Comparison of ENCODE assay signal across 9 cellular contexts in the genomic region with DNA sequence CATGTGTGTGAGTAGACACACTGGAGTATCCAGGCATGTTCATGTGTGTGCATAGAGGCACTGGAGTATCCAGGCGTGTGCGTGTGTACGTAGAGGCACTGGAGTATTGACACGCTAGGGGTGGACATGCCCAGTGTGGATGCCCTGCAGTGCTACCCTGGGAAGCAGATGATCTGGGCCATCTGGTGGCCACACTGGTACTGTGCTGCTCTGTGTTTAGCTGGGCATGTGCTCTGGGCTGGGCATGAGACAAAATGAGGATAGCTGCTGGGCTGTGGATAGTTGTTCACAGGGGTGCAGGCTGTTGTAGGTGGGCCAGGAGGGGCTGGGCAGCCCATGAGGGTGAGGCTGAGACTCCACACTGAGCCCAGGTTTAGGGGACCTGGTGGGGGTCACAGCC. TPM values are rescaled to one million over a fixed set of nuclear protein-coding genes. Genes with fewer than 3 reads are reported as not detected.
DNase-seq lines count a peak whose midpoint lies in the region; ATAC-seq and TF ChIP-seq lines count a peak whose summit lies in the region.
"Had no signal": no experiment of that assay in that cellular context is flagged by ENCODE, and none has a peak within 500 bp of the region (broad histone marks: within the 10 kb centered on the region; RNA-seq: fewer than 3 reads in every experiment).

No MANE protein-coding gene starts in this region.

- H3K4me1 Mint-ChIP-seq in endodermal cell: no peaks in the 10 kb centered on the region
- H3K4me1 Mint-ChIP-seq in stimulated activated naive CD8-positive, alpha-beta T cell treated with anti-CD3 and anti-CD28 coated beads, Interleukin-15, amount 100 ng/mL, for 72 hours: no peaks in the 10 kb centered on the region

- TF ChIP-seq CTCF in cardiac muscle cell (IDR thresholded peaks at IDR 0.05; ENCODE audit: low read depth, low read length) (peak; percentile 8), heart right ventricle (IDR thresholded peaks at IDR 0.05) (no peak), endodermal cell (conservative IDR thresholded peaks at IDR 0.05) (peak; percentile 50)

- H3K27ac Mint-ChIP-seq in endodermal cell: no peak overlapping the region
- no peak overlapping the region for H3K27ac Mint-ChIP-seq in stimulated activated naive CD8-positive, alpha-beta T cell treated with anti-CD3 and anti-CD28 coated beads, Interleukin-15, amount 100 ng/mL, for 72 hours

- H3K4me3 Mint-ChIP-seq in endodermal cell: no peak overlapping the region
- no peak overlapping the region for H3K4me3 Mint-ChIP-seq in stimulated activated naive CD8-positive, alpha-beta T cell treated with anti-CD3 and anti-CD28 coated beads, Interleukin-15, amount 100 ng/mL, for 72 hours

- H3K4me1 ChIP-seq in cardiac muscle cell (ENCODE audit: low read depth) (no peaks in the 10 kb centered on the region), heart right ventricle (no peaks in the 10 kb centered on the region), endodermal cell (ENCODE audit: control insufficient read depth, insufficient read depth, low read length) (no peaks in the 10 kb centered on the region)
- H3K4me1 ChIP-seq: psoas muscle had no signal

- no peak overlapping the region for H3K9ac ChIP-seq in endodermal cell (ENCODE audit: extremely low read depth, low read length, poor library complexity, severe bottlenecking)

- H3K36me3 ChIP-seq in cardiac muscle cell (no peaks in the 10 kb centered on the region), heart right ventricle (no peaks in the 10 kb centered on the region), endodermal cell (ENCODE audit: control insufficient read depth, insufficient read depth, low read length) (no peaks in the 10 kb centered on the region)

- no peak overlapping the region for H3K27ac ChIP-seq in cardiac muscle cell
- H3K27ac ChIP-seq in heart right ventricle: no peak overlapping the region
- no peak overlapping the region for H3K27ac ChIP-seq in endodermal cell (ENCODE audit: low read depth, low read length)
- H3K27ac ChIP-seq: psoas muscle had no signal

- H3K27me3 Mint-ChIP-seq in endodermal cell (ENCODE audit: insufficient read depth): peaks cover 15% of the 10 kb centered on the region
- peaks cover 42% of the 10 kb centered on the region for H3K27me3 Mint-ChIP-seq in stimulated activated naive CD8-positive, alpha-beta T cell treated with anti-CD3 and anti-CD28 coated beads, Interleukin-15, amount 100 ng/mL, for 72 hours

- H3K36me3 Mint-ChIP-seq in endodermal cell (ENCODE audit: low read depth): no peaks in the 10 kb centered on the region

- H3K9me3 Mint-ChIP-seq in endodermal cell: peaks cover 3% of the 10 kb centered on the region
- no peaks in the 10 kb centered on the region for H3K9me3 Mint-ChIP-seq in stimulated activated naive CD8-positive, alpha-beta T cell treated with anti-CD3 and anti-CD28 coated beads, Interleukin-15, amount 100 ng/mL, for 72 hours

- WGBS in heart right ventricle, 2 donors: 75 to 90% methylated on average over 4 of the region's 4 CpGs
- WGBS in endodermal cell (ENCODE audit: insufficient coverage in 1 of 2, insufficient read length in 1 of 2), 2 experiments: 90 to 93% methylated on average over 3 to 4 of the region's 4 CpGs

- intact Hi-C loops in heart right ventricle (cut with DNase I): no loop called here

- DNase-seq in cardiac muscle cell (ENCODE audit: low read depth in 1 of 2, low spot score in 1 of 2) (peak in 1 of 2 donors; percentile 8), heart right ventricle (no peak), NCI-H774 (lab: John Stamatoyannopoulos, UW) (peak; percentile 40), endodermal cell (peak; percentile 51), DMS79 (lab: John Stamatoyannopoulos, UW) (no peak), globus pallidus (ENCODE audit: low spot score) (no peak)
- DNase-seq in stimulated activated naive CD8-positive, alpha-beta T cell treated with anti-CD3 and anti-CD28 coated beads, Interleukin-15, amount 100 ng/mL, for 72 hours: no peak
- DNase-seq: psoas muscle had no signal

- H3K27me3 ChIP-seq in cardiac muscle cell (no peaks in the 10 kb centered on the region), heart right ventricle (peaks cover 0 to 31% (median 19%) of the 10 kb centered on the region in 7 donors), endodermal cell (ENCODE audit: control insufficient read depth, insufficient read depth, low read length, poor library complexity, severe bottlenecking) (peaks cover 19% of the 10 kb centered on the region)

- H3K9me3 ChIP-seq in cardiac muscle cell (ENCODE audit: low read depth) (no peaks in the 10 kb centered on the region), heart right ventricle (peaks cover 0 to 7% (median 0%) of the 10 kb centered on the region in 11 donors), endodermal cell (ENCODE audit: control insufficient read depth, low read length) (no peaks in the 10 kb centered on the region)

- no peak overlapping the region for H3K4me3 ChIP-seq in cardiac muscle cell
- H3K4me3 ChIP-seq in heart right ventricle: no peak overlapping the region
- no peak overlapping the region for H3K4me3 ChIP-seq in endodermal cell (ENCODE audit: low read length)
- H3K4me3 ChIP-seq: psoas muscle had no signal

- no peak for ATAC-seq in heart right ventricle
- ATAC-seq in stimulated activated naive CD8-positive, alpha-beta T cell treated with anti-CD3 and anti-CD28 coated beads, Interleukin-15, amount 100 ng/mL, for 72 hours: peak; percentile 52
- no peak for ATAC-seq in HG03520 (IDR thresholded peaks at IDR 0.05; ENCODE audit: unreplicated experiment)
- ATAC-seq: psoas muscle had no signal

RNA-seq across cellular contexts. Expression of gene NPBWR2, which starts 24.0 kb away (rescaled TPM):
- not detected in 2 replicates for total RNA-seq in cardiac muscle cell
- not detected in 2 replicates for polyA plus RNA-seq in cardiac muscle cell
- total RNA-seq in heart right ventricle: not detected
- polyA plus RNA-seq in heart right ventricle: not detected
- total RNA-seq in endodermal cell: not detected
- polyA plus RNA-seq in endodermal cell (2013, experiment 1 of 2): not detected
- not detected for polyA plus RNA-seq in endodermal cell (2013, experiment 2 of 2)
- total RNA-seq: psoas muscle had no signal
- polyA plus RNA-seq: psoas muscle had no signal

RNA-seq across cellular contexts. Expression of gene MYT1, which starts 32.8 kb away (rescaled TPM):
- total RNA-seq in cardiac muscle cell: 0.35 and 0.39 TPM in 2 replicates
- 0.50 and 0.72 TPM in 2 replicates for polyA plus RNA-seq in cardiac muscle cell
- under 1 TPM in 9 of 10 donors, not detected in 1; 0.05 to 0.35 (median 0.11) TPM for total RNA-seq in heart right ventricle
- polyA plus RNA-seq in heart right ventricle: under 1 TPM; 0.01 to 0.15 TPM
- total RNA-seq in endodermal cell: 1 to 10 TPM; 2.4 to 4.5 TPM
- 9.6 TPM for polyA plus RNA-seq in endodermal cell (2013, experiment 1 of 2)
- polyA plus RNA-seq in endodermal cell (2013, experiment 2 of 2): 8.4 TPM
- total RNA-seq: psoas muscle had no signal

RNA-seq across cellular contexts. Expression of gene LKAAEAR1, which starts 47.2 kb away (rescaled TPM):
- total RNA-seq in cardiac muscle cell: 0.21 and 5.6 TPM in 2 replicates
- 0.47 and 2.2 TPM in 2 replicates for polyA plus RNA-seq in cardiac muscle cell
- not detected for total RNA-seq in heart right ventricle
- polyA plus RNA-seq in heart right ventricle: under 1 TPM in 1 of 2 donors, not detected in 1; 0.12 TPM
- total RNA-seq in endodermal cell: not detected
- not detected for polyA plus RNA-seq in endodermal cell (2013, experiment 1 of 2)
- not detected for polyA plus RNA-seq in endodermal cell (2013, experiment 2 of 2)
- total RNA-seq: psoas muscle had no signal
- polyA plus RNA-seq: psoas muscle had no signal

RNA-seq across cellular contexts. Expression of gene OPRL1, which starts 51.5 kb away (rescaled TPM):
- 5.3 and 9.6 TPM in 2 replicates for total RNA-seq in cardiac muscle cell
- polyA plus RNA-seq in cardiac muscle cell: 2.1 and 2.9 TPM in 2 replicates
- 1 to 10 TPM in 1 of 10 donors, under 1 TPM in 9; 0.27 to 1.3 (median 0.42) TPM for total RNA-seq in heart right ventricle
- under 1 TPM; 0.19 to 0.29 TPM for polyA plus RNA-seq in heart right ventricle
- 1 to 10 TPM; 4.1 to 5.5 TPM for total RNA-seq in endodermal cell
- polyA plus RNA-seq in endodermal cell (2013, experiment 1 of 2): 3.0 TPM
- polyA plus RNA-seq in endodermal cell (2013, experiment 2 of 2): 2.8 TPM

RNA-seq across cellular contexts. Expression of gene RGS19, which starts 52.1 kb away (rescaled TPM):
- total RNA-seq in cardiac muscle cell: 12.3 and 14.1 TPM in 2 replicates
- 9.0 and 12.9 TPM in 2 replicates for polyA plus RNA-seq in cardiac muscle cell
- total RNA-seq in heart right ventricle: 10 to 100 TPM in 1 of 10 donors, 1 to 10 TPM in 9; 1.8 to 13.1 (median 3.3) TPM
- 1 to 10 TPM; 4.5 to 6.4 TPM for polyA plus RNA-seq in heart right ventricle
- total RNA-seq in endodermal cell: 10 to 100 TPM; 14.6 to 15.8 TPM
- 10.7 TPM for polyA plus RNA-seq in endodermal cell (2013, experiment 1 of 2)
- 10.8 TPM for polyA plus RNA-seq in endodermal cell (2013, experiment 2 of 2)

Comparison
In these comparisons a context has a peak if more than half of its experiments do, and no peak if none do; other contexts are left out.
1. CTCF ChIP-seq: peak in cardiac muscle cell (single experiment) and endodermal cell (single experiment); none in heart right ventricle (0 of 9).
2. DNase-seq: peak in NCI-H774 (single experiment) and endodermal cell (single experiment); none in heart right ventricle (0 of 2), stimulated activated naive CD8-positive, alpha-beta T cell treated with anti-CD3 and anti-CD28 coated beads, Interleukin-15, amount 100 ng/mL, for 72 hours (0 of 2), DMS79 (single experiment) and globus pallidus (single experiment).